ENCODE assay signal across 14 cellular contexts in the genomic region with DNA sequence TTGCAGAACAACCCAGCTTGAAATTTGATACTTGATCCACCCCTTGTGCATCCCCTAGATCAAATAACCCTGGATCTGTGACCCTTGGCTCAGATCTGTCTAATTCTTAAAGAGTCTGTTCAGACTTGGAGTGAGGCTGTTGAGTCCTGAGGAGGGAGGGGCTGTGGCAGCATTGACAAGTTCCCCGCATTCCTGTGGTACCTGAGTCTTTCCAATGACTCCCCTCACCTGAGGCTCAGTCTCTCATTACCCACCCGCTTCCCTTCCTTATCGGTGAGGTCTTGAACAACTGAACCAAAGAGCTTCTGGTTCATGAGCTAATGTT. TPM values are rescaled to one million over a fixed set of nuclear protein-coding genes. Genes with fewer than 3 reads are reported as not detected.
DNase-seq lines count a peak whose midpoint lies in the region; ATAC-seq, FAIRE-seq and TF ChIP-seq lines count a peak whose summit lies in the region.
"Had no signal": no experiment of that assay in that cellular context is flagged by ENCODE, and none has a peak within 500 bp of the region (broad histone marks: within the 10 kb centered on the region; RNA-seq: fewer than 3 reads in every experiment).

No MANE protein-coding gene starts in this region.

- H4K20me1 ChIP-seq in SU-DHL-6 (ENCODE audit: low read depth, low read length) (no peaks in the 10 kb centered on the region), keratinocyte (ENCODE audit: control insufficient read depth, extremely low read depth, insufficient read depth, low read length) (no peaks in the 10 kb centered on the region)

- H3K4me2 ChIP-seq in SU-DHL-6 (ENCODE audit: low read depth, low read length, poor library complexity, severe bottlenecking) (peak overlapping the region; percentile 78), keratinocyte (ENCODE audit: control insufficient read depth, extremely low read depth, insufficient read depth, low read depth, low read length) (peak overlapping the region; percentile 51)

- H3K9me1 ChIP-seq in keratinocyte (ENCODE audit: control insufficient read depth, extremely low read depth, insufficient read depth, low read length), result no peaks in the 10 kb centered on the region

- ATAC-seq in activated T-cell treated with anti-CD3 and anti-CD28 coated beads, Interleukin-2, amount 50 U/mL, for 72 hours (replicated peaks in 1 of 2), result no peak
- no peak for ATAC-seq in GM21717 (IDR thresholded peaks at IDR 0.05; ENCODE audit: unreplicated experiment)
- ATAC-seq: psoas muscle had no signal

- peaks cover 93% of the 10 kb centered on the region for H3K4me1 Mint-ChIP-seq in activated T-cell treated with anti-CD3 and anti-CD28 coated beads, Interleukin-2, amount 50 U/mL, for 72 hours (ENCODE audit: low read depth)

- 93% methylated on average over 3 of the region's 3 CpGs for WGBS in thymus

- no peak for DNase-seq in activated T-cell treated with anti-CD3 and anti-CD28 coated beads, Interleukin-2, amount 50 U/mL, for 72 hours
- no peak for DNase-seq in activated T-cell treated with anti-CD3 and anti-CD28 coated beads, Interleukin-2, amount 50 U/mL, for 48 hours
- DNase-seq in keratinocyte (ENCODE audit: low read depth, low spot score), result peak; percentile 85
- no peak for DNase-seq in DMS53 (lab: John Stamatoyannopoulos, UW)
- no peak for DNase-seq in stimulated activated CD4-positive, alpha-beta T cell treated with anti-CD3 and anti-CD28 coated beads, Interleukin-15, amount 100 ng/mL, for 24 hours
- DNase-seq: activated CD4-positive, CD25-positive, alpha-beta regulatory T cell treated with anti-CD3 and anti-CD28 coated beads, Interleukin-2, amount 50 U/mL, for 72 hours; adrenal gland; foreskin melanocyte; NCI-H1092; psoas muscle; SHP77 treated with DMSO at 0.1 percent for 48 hours had no signal

- FAIRE-seq in keratinocyte (lab: Jason Lieb, UNC), result peak; percentile 72

- no peaks in the 10 kb centered on the region for H3K36me3 Mint-ChIP-seq in activated T-cell treated with anti-CD3 and anti-CD28 coated beads, Interleukin-2, amount 50 U/mL, for 72 hours (ENCODE audit: insufficient read depth in 2 of 2)

- H3K79me2 ChIP-seq in SU-DHL-6 (ENCODE audit: insufficient read depth, low read length) (no peaks in the 10 kb centered on the region), keratinocyte (ENCODE audit: control insufficient read depth, insufficient read depth, low read length) (no peaks in the 10 kb centered on the region)

- peak overlapping the region in 1 of 2 donors; percentile 5 for H3K4me3 Mint-ChIP-seq in activated T-cell treated with anti-CD3 and anti-CD28 coated beads, Interleukin-2, amount 50 U/mL, for 72 hours

- H3K9ac ChIP-seq in SU-DHL-6 (ENCODE audit: low read length), result peak overlapping the region; percentile 37
- H3K9ac ChIP-seq in keratinocyte (ENCODE audit: control insufficient read depth, extremely low read depth, insufficient read depth, low read length), result no peak overlapping the region

- peaks cover 60% of the 10 kb centered on the region for H3F3A ChIP-seq in SU-DHL-6 (ENCODE audit: insufficient read depth)

- H3K4me1 ChIP-seq in keratinocyte (ENCODE audit: control insufficient read depth, extremely low read depth, insufficient read depth, low read length) (peaks cover 19% of the 10 kb centered on the region), thymus (ENCODE audit: control insufficient read depth, insufficient read depth, low read length) (peaks cover 59% of the 10 kb centered on the region)

- H3K36me3 ChIP-seq in SU-DHL-6 (ENCODE audit: low read length), result no peaks in the 10 kb centered on the region
- no peaks in the 10 kb centered on the region for H3K36me3 ChIP-seq in keratinocyte (ENCODE audit: control insufficient read depth in 2 of 2, extremely low read depth in 1 of 2, insufficient read depth in 2 of 2, low read length in 2 of 2)
- no peaks in the 10 kb centered on the region for H3K36me3 ChIP-seq in thymus (ENCODE audit: control insufficient read depth, insufficient read depth)
- H3K36me3 ChIP-seq: adrenal gland had no signal

- H3K27ac ChIP-seq in SU-DHL-6 (ENCODE audit: low read depth, low read length) (peak overlapping the region; percentile 94), keratinocyte (ENCODE audit: control insufficient read depth, insufficient read depth, low read length) (peak overlapping the region; percentile 29), thymus (ENCODE audit: low read depth) (peak overlapping the region; percentile 72)
- H3K27ac ChIP-seq: psoas muscle had no signal

- dilution Hi-C loops in keratinocyte (cut with MboI; ENCODE audit: extremely low pct_ligation_motif_present, low sequenced_read_pairs), result no loop called here

- no peak overlapping the region for H3K4me3 ChIP-seq in SU-DHL-6 (ENCODE audit: insufficient read depth, low read length, poor library complexity, severe bottlenecking)
- H3K4me3 ChIP-seq in keratinocyte (ENCODE audit: control insufficient read depth in 2 of 3, extremely low read depth in 1 of 3, insufficient read depth in 2 of 3, low read depth in 1 of 3, low read length in 3 of 3), result peak overlapping the region in 1 of 3 experiments; percentile 13
- H3K4me3 ChIP-seq in thymus (ENCODE audit: low read length), result no peak overlapping the region
- H3K4me3 ChIP-seq: adrenal gland, psoas muscle had no signal

- H3K9me3 ChIP-seq in SU-DHL-6 (ENCODE audit: insufficient read depth, low read length), result no peaks in the 10 kb centered on the region
- no peaks in the 10 kb centered on the region for H3K9me3 ChIP-seq in keratinocyte (ENCODE audit: control insufficient read depth, low read depth, low read length)
- no peaks in the 10 kb centered on the region for H3K9me3 ChIP-seq in thymus (ENCODE audit: control insufficient read depth)
- H3K9me3 ChIP-seq: adrenal gland, psoas muscle had no signal

- H2AFZ ChIP-seq in SU-DHL-6 (ENCODE audit: low read depth, low read length, severe bottlenecking), result no peak overlapping the region
- no peak overlapping the region for H2AFZ ChIP-seq in keratinocyte (ENCODE audit: control insufficient read depth, low read length)

- no peaks in the 10 kb centered on the region for H3K9me2 ChIP-seq in SU-DHL-6 (replicated peaks; ENCODE audit: insufficient read depth, low read length)

- no peaks in the 10 kb centered on the region for H3K9me3 Mint-ChIP-seq in activated T-cell treated with anti-CD3 and anti-CD28 coated beads, Interleukin-2, amount 50 U/mL, for 72 hours

- H3K27me3 Mint-ChIP-seq in activated T-cell treated with anti-CD3 and anti-CD28 coated beads, Interleukin-2, amount 50 U/mL, for 72 hours (ENCODE audit: low read depth), result no peaks in the 10 kb centered on the region

- peak overlapping the region; percentile 32 for H3K27ac Mint-ChIP-seq in activated T-cell treated with anti-CD3 and anti-CD28 coated beads, Interleukin-2, amount 50 U/mL, for 72 hours

- TF ChIP-seq CTCF in SU-DHL-6 (IDR thresholded peaks at IDR 0.05; ENCODE audit: insufficient read depth, low read length, poor library complexity, severe bottlenecking) (no peak), keratinocyte (optimal IDR thresholded peaks at IDR 0.05 in 1 of 3, IDR thresholded peaks at IDR 0.05 in 1 of 3, conservative IDR thresholded peaks at IDR 0.05 in 1 of 3; ENCODE audit: extremely low read depth in 1 of 3, insufficient read depth in 2 of 3, low read length in 3 of 3) (no peak)

- H3K27me3 ChIP-seq in SU-DHL-6 (ENCODE audit: low read length) (no peaks in the 10 kb centered on the region), keratinocyte (ENCODE audit: control insufficient read depth, extremely low read depth, insufficient read depth, low read length) (no peaks in the 10 kb centered on the region), thymus (ENCODE audit: control insufficient read depth, insufficient read depth) (no peaks in the 10 kb centered on the region)
- H3K27me3 ChIP-seq: adrenal gland had no signal

RNA-seq across cellular contexts. Expression of gene HDAC7, which starts 16.1 kb away (rescaled TPM):
- 100 to 1,000 TPM; 288 to 350 TPM for total RNA-seq in activated T-cell treated with anti-CD3 and anti-CD28 coated beads, Interleukin-2, amount 50 U/mL, for 72 hours
- polyA plus RNA-seq in keratinocyte (15.8 to 32.4 TPM (median 17.0 TPM) in 3 replicates), thymus (130 TPM)
- 27.9 TPM for polyA plus RNA-seq in keratinocyte (2011; ENCODE audit: low read depth)
- 13.0 and 21.8 TPM in 2 replicates for polyA plus RNA-seq in keratinocyte (2011; cell fraction: cytosol; rRNA removed)
- polyA plus RNA-seq in keratinocyte (2011; cell fraction: nucleus; rRNA removed), result 67.6 and 79.0 TPM in 2 replicates
- polyA plus RNA-seq in keratinocyte (2012; ENCODE audit: low replicate concordance), result 24.3 and 37.1 TPM in 2 replicates
- 13.7 to 55.7 TPM (median 18.8 TPM) in 3 replicates for polyA minus RNA-seq in keratinocyte
- 32.6 TPM for polyA minus RNA-seq in keratinocyte (2011; cell fraction: cytosol; rRNA and poly(A)+ RNA removed)
- polyA minus RNA-seq in keratinocyte (2011; cell fraction: nucleus; rRNA and poly(A)+ RNA removed), result 23.3 and 24.6 TPM in 2 replicates

Comparison
In these comparisons a context has a peak if more than half of its experiments do, and no peak if none do; other contexts are left out.
1. H3K27ac ChIP-seq: peak in every context shown above with its lines; median percentile 94 in SU-DHL-6; 72 in thymus; 29 in keratinocyte.